Comparison of ENCODE assay signal across 15 cellular contexts in genomic region chr21:26070121-26070520, GRCh38.
A peak's percentile ranks its signal among the peaks of the same experiment; 100 is the strongest.
DNase-seq lines count a peak whose midpoint lies in the region; ATAC-seq and TF ChIP-seq lines count a peak whose summit lies in the region.
"Had no signal": no experiment of that assay in that cellular context is flagged by ENCODE, and none has a peak within 500 bp of the region (broad histone marks: within the 10 kb centered on the region; RNA-seq: fewer than 3 reads in every experiment).

No MANE protein-coding gene starts in this region.

- TF ChIP-seq CTCF in activated CD8-positive, alpha-beta T cell treated with anti-CD3 and anti-CD28 coated beads for 36 hours (IDR thresholded peaks at IDR 0.05) = no peak
- TF ChIP-seq CTCF in nephron progenitor cell (IDR thresholded peaks at IDR 0.05) (no peak), heart left ventricle (IDR thresholded peaks at IDR 0.05) (no peak), RWPE1 (conservative IDR thresholded peaks at IDR 0.05; ENCODE audit: low read depth) (no peak)

- H3K4me3 ChIP-seq in GM23248 (no peak overlapping the region), heart left ventricle (no peak overlapping the region)
- H3K4me3 ChIP-seq: right atrium auricular region, uterus had no signal

- no peak overlapping the region for H2AFZ ChIP-seq in GM23248

- H3K4me2 ChIP-seq in GM23248 (ENCODE audit: unreplicated experiment) = peak overlapping the region; percentile 78

- H3K79me2 ChIP-seq in GM23248 (ENCODE audit: insufficient read depth) = peaks cover 90% of the 10 kb centered on the region

- H3K4me1 Mint-ChIP-seq in activated CD8-positive, alpha-beta T cell treated with anti-CD3 and anti-CD28 coated beads for 36 hours (ENCODE audit: low read depth) = peaks cover 44% of the 10 kb centered on the region
- H3K4me1 Mint-ChIP-seq in activated CD8-positive, alpha-beta T cell treated with anti-CD3 and anti-CD28 coated beads, Interleukin-2, amount 10 ng/mL, durations not matched to agents 7 days and 5 days (ENCODE audit: low read depth) = peaks cover 36% of the 10 kb centered on the region
- H3K4me1 Mint-ChIP-seq in activated T-helper 2 cell treated with anti-CD3 and anti-CD28 coated beads, Interferon-gamma antibody, Interleukin-2, Interleukin-4, amounts not matched to agents 10 μg/mL and 5 μg/mL and 100 μg/mL, durations not matched to agents 14 hours and 24 hours and 36 hours (ENCODE audit: low read depth) = peaks cover 44% of the 10 kb centered on the region
- H3K4me1 Mint-ChIP-seq in nephron progenitor cell = peaks cover 61% of the 10 kb centered on the region

- H3K27me3 ChIP-seq in GM23248 (replicated peaks; ENCODE audit: insufficient read depth) = no peaks in the 10 kb centered on the region
- H3K27me3 ChIP-seq in heart left ventricle = no peaks in the 10 kb centered on the region
- H3K27me3 ChIP-seq: breast epithelium, right atrium auricular region, uterus had no signal

- intact Hi-C loops in activated CD8-positive, alpha-beta T cell treated with anti-CD3 and anti-CD28 coated beads for 36 hours (cut with micrococcal nuclease) = loop anchor here (10.0 kb wide), 1 partner anchor 95 kb away; no protein-coding TSS in a partner anchor
- intact Hi-C loops in activated T-helper 2 cell treated with anti-CD3 and anti-CD28 coated beads, Interferon-gamma antibody, Interleukin-2, Interleukin-4, amounts not matched to agents 10 μg/mL and 5 μg/mL and 100 μg/mL, durations not matched to agents 14 hours and 24 hours and 36 hours (cut with micrococcal nuclease) = no loop called here
- intact Hi-C loops in heart left ventricle (cut with DNase I) = no loop called here

- H3K27ac ChIP-seq in GM23248 (0 out of 2 replicates have a peak overlapping the region, but pooled peaks have one; percentile 49), heart left ventricle (no peak overlapping the region), RWPE1 (no peak overlapping the region)
- H3K27ac ChIP-seq: right atrium auricular region had no signal

- peaks cover 30% of the 10 kb centered on the region for H3F3A ChIP-seq in GM23248 (ENCODE audit: insufficient read depth)

- H3K36me3 Mint-ChIP-seq in activated CD8-positive, alpha-beta T cell treated with anti-CD3 and anti-CD28 coated beads for 36 hours (ENCODE audit: low read depth) = no peaks in the 10 kb centered on the region
- H3K36me3 Mint-ChIP-seq in activated CD8-positive, alpha-beta T cell treated with anti-CD3 and anti-CD28 coated beads, Interleukin-2, amount 10 ng/mL, durations not matched to agents 7 days and 5 days (ENCODE audit: low read depth) = no peaks in the 10 kb centered on the region
- no peaks in the 10 kb centered on the region for H3K36me3 Mint-ChIP-seq in activated T-helper 2 cell treated with anti-CD3 and anti-CD28 coated beads, Interferon-gamma antibody, Interleukin-2, Interleukin-4, amounts not matched to agents 10 μg/mL and 5 μg/mL and 100 μg/mL, durations not matched to agents 14 hours and 24 hours and 36 hours (ENCODE audit: low read depth)
- H3K36me3 Mint-ChIP-seq in nephron progenitor cell (ENCODE audit: low read depth) = peaks cover 5% of the 10 kb centered on the region

- H3K27ac Mint-ChIP-seq in activated CD8-positive, alpha-beta T cell treated with anti-CD3 and anti-CD28 coated beads for 36 hours = peak overlapping the region; percentile 83
- H3K27ac Mint-ChIP-seq in activated CD8-positive, alpha-beta T cell treated with anti-CD3 and anti-CD28 coated beads, Interleukin-2, amount 10 ng/mL, durations not matched to agents 7 days and 5 days = no peak overlapping the region
- peak overlapping the region; percentile 75 for H3K27ac Mint-ChIP-seq in activated T-helper 2 cell treated with anti-CD3 and anti-CD28 coated beads, Interferon-gamma antibody, Interleukin-2, Interleukin-4, amounts not matched to agents 10 μg/mL and 5 μg/mL and 100 μg/mL, durations not matched to agents 14 hours and 24 hours and 36 hours
- H3K27ac Mint-ChIP-seq in nephron progenitor cell = peak overlapping the region; percentile 6

- H3K9me2 ChIP-seq in GM23248 (ENCODE audit: insufficient read depth) = no peaks in the 10 kb centered on the region

- no peaks in the 10 kb centered on the region for H3K9me3 ChIP-seq in GM23248 (ENCODE audit: low read depth)
- H3K9me3 ChIP-seq in heart left ventricle = no peaks in the 10 kb centered on the region
- H3K9me3 ChIP-seq: breast epithelium, right atrium auricular region, uterus had no signal

- no peak for DNase-seq in activated CD8-positive, alpha-beta T cell treated with anti-CD3 and anti-CD28 coated beads for 36 hours
- no peak for DNase-seq in activated CD8-positive, alpha-beta T cell treated with anti-CD3 and anti-CD28 coated beads, Interleukin-2, amount 10 ng/mL, durations not matched to agents 7 days and 5 days
- DNase-seq in GM23248 (no peak), nephron progenitor cell (no peak), heart left ventricle (no peak), RWPE1 (ENCODE audit: low spot score) (no peak)
- DNase-seq in activated T-helper 2 cell treated with anti-CD3 and anti-CD28 coated beads, Interferon-gamma antibody, Interleukin-2, Interleukin-4, amounts not matched to agents 10 μg/mL and 5 μg/mL and 100 μg/mL, durations not matched to agents 14 hours and 24 hours and 36 hours (ENCODE audit: low spot score) = no peak
- DNase-seq in activated CD8-positive, alpha-beta memory T cell treated with anti-CD3 and anti-CD28 coated beads, Interleukin-2, amount 50 U/mL, for 4 hours = no peak
- DNase-seq: activated CD4-positive, alpha-beta T cell treated with anti-CD3 and anti-CD28 coated beads, Interleukin-2, amount 50 U/mL, for 4 hours; H7; NCI-H146; NCI-H2227 treated with DMSO at 0.1 percent for 48 hours; uterus had no signal

- no peak overlapping the region for H3K9ac ChIP-seq in GM23248

- H3K36me3 ChIP-seq in GM23248 (ENCODE audit: low read depth) (no peaks in the 10 kb centered on the region), heart left ventricle (no peaks in the 10 kb centered on the region)
- H3K36me3 ChIP-seq: breast epithelium, right atrium auricular region, uterus had no signal

- H4K20me1 ChIP-seq in GM23248 (ENCODE audit: insufficient read depth) = no peaks in the 10 kb centered on the region

- peak overlapping the region; percentile 68 for H3K4me3 Mint-ChIP-seq in activated CD8-positive, alpha-beta T cell treated with anti-CD3 and anti-CD28 coated beads for 36 hours
- no peak overlapping the region for H3K4me3 Mint-ChIP-seq in activated CD8-positive, alpha-beta T cell treated with anti-CD3 and anti-CD28 coated beads, Interleukin-2, amount 10 ng/mL, durations not matched to agents 7 days and 5 days
- H3K4me3 Mint-ChIP-seq in activated T-helper 2 cell treated with anti-CD3 and anti-CD28 coated beads, Interferon-gamma antibody, Interleukin-2, Interleukin-4, amounts not matched to agents 10 μg/mL and 5 μg/mL and 100 μg/mL, durations not matched to agents 14 hours and 24 hours and 36 hours (ENCODE audit: low read depth) = peak overlapping the region; percentile 67
- H3K4me3 Mint-ChIP-seq in nephron progenitor cell = no peak overlapping the region

- POLR2A ChIA-PET in activated CD8-positive, alpha-beta T cell treated with anti-CD3 and anti-CD28 coated beads for 36 hours (lab: Charles Lee) = no interaction called here
- POLR2A ChIA-PET in activated CD8-positive, alpha-beta T cell treated with anti-CD3 and anti-CD28 coated beads, Interleukin-2, amount 10 ng/mL, durations not matched to agents 7 days and 5 days (lab: Charles Lee) = no interaction called here
- POLR2A ChIA-PET in RWPE1 (lab: Yijun Ruan, JAX; ENCODE audit: low non-redundant PET) = no interaction called here

- no peaks in the 10 kb centered on the region for H3K9me3 Mint-ChIP-seq in activated CD8-positive, alpha-beta T cell treated with anti-CD3 and anti-CD28 coated beads for 36 hours
- no peaks in the 10 kb centered on the region for H3K9me3 Mint-ChIP-seq in activated CD8-positive, alpha-beta T cell treated with anti-CD3 and anti-CD28 coated beads, Interleukin-2, amount 10 ng/mL, durations not matched to agents 7 days and 5 days (ENCODE audit: insufficient read depth)
- no peaks in the 10 kb centered on the region for H3K9me3 Mint-ChIP-seq in activated T-helper 2 cell treated with anti-CD3 and anti-CD28 coated beads, Interferon-gamma antibody, Interleukin-2, Interleukin-4, amounts not matched to agents 10 μg/mL and 5 μg/mL and 100 μg/mL, durations not matched to agents 14 hours and 24 hours and 36 hours
- no peaks in the 10 kb centered on the region for H3K9me3 Mint-ChIP-seq in nephron progenitor cell

- peaks cover 30% of the 10 kb centered on the region for H3K4me1 ChIP-seq in GM23248 (ENCODE audit: insufficient read depth)
- H3K4me1 ChIP-seq in heart left ventricle = peaks cover 2 to 50% (median 26%) of the 10 kb centered on the region in 12 donors
- H3K4me1 ChIP-seq: breast epithelium, uterus had no signal

- ATAC-seq in activated CD8-positive, alpha-beta T cell treated with anti-CD3 and anti-CD28 coated beads for 36 hours = no peak
- ATAC-seq in activated CD8-positive, alpha-beta T cell treated with anti-CD3 and anti-CD28 coated beads, Interleukin-2, amount 10 ng/mL, durations not matched to agents 7 days and 5 days = no peak
- ATAC-seq in heart left ventricle = no peak

- in situ Hi-C loops in GM23248 (cut with MboI) = no loop called here

- no peak for TF ChIP-seq POLR2A in heart left ventricle (IDR thresholded peaks at IDR 0.05)

- CTCF ChIA-PET in activated CD8-positive, alpha-beta T cell treated with anti-CD3 and anti-CD28 coated beads for 36 hours (lab: Charles Lee) = no interaction called here
- CTCF ChIA-PET in activated CD8-positive, alpha-beta T cell treated with anti-CD3 and anti-CD28 coated beads, Interleukin-2, amount 10 ng/mL, durations not matched to agents 7 days and 5 days (lab: Charles Lee) = interaction anchor here (0.7 to 0.8 kb wide), 3 partner anchors 9 to 44 kb away, joined by 3 read pairs; no protein-coding TSS in a partner anchor
- CTCF ChIA-PET in RWPE1 (lab: Yijun Ruan, JAX) = no interaction called here

- 93 to 95% methylated on average over 2 of the region's 2 CpGs for WGBS in GM23248 (ENCODE audit: low coverage in 1 of 2, low lambda C conversion rate in 2 of 2, missing lambda C conversion rate in 2 of 2), 2 experiments
- 81 to 93% (median 84%) methylated on average over 2 of the region's 2 CpGs for WGBS in heart left ventricle, 4 donors

- H3K27me3 Mint-ChIP-seq in activated CD8-positive, alpha-beta T cell treated with anti-CD3 and anti-CD28 coated beads for 36 hours = no peaks in the 10 kb centered on the region
- no peaks in the 10 kb centered on the region for H3K27me3 Mint-ChIP-seq in activated CD8-positive, alpha-beta T cell treated with anti-CD3 and anti-CD28 coated beads, Interleukin-2, amount 10 ng/mL, durations not matched to agents 7 days and 5 days (ENCODE audit: low read depth)
- H3K27me3 Mint-ChIP-seq in activated T-helper 2 cell treated with anti-CD3 and anti-CD28 coated beads, Interferon-gamma antibody, Interleukin-2, Interleukin-4, amounts not matched to agents 10 μg/mL and 5 μg/mL and 100 μg/mL, durations not matched to agents 14 hours and 24 hours and 36 hours (ENCODE audit: low read depth) = no peaks in the 10 kb centered on the region
- H3K27me3 Mint-ChIP-seq in nephron progenitor cell (ENCODE audit: low read depth, poor library complexity) = no peaks in the 10 kb centered on the region

Comparison
In these comparisons a context has a peak if more than half of its experiments do, and no peak if none do; other contexts are left out.
1. H3K4me3 Mint-ChIP-seq: peak in activated CD8-positive, alpha-beta T cell treated with anti-CD3 and anti-CD28 coated beads for 36 hours (single experiment) and activated T-helper 2 cell treated with anti-CD3 and anti-CD28 coated beads, Interferon-gamma antibody, Interleukin-2, Interleukin-4, amounts not matched to agents 10 μg/mL and 5 μg/mL and 100 μg/mL, durations not matched to agents 14 hours and 24 hours and 36 hours (single experiment); none in activated CD8-positive, alpha-beta T cell treated with anti-CD3 and anti-CD28 coated beads, Interleukin-2, amount 10 ng/mL, durations not matched to agents 7 days and 5 days (single experiment) and nephron progenitor cell (single experiment).